Comparison of ENCODE assay signal across 22 cellular contexts in the genomic region with DNA sequence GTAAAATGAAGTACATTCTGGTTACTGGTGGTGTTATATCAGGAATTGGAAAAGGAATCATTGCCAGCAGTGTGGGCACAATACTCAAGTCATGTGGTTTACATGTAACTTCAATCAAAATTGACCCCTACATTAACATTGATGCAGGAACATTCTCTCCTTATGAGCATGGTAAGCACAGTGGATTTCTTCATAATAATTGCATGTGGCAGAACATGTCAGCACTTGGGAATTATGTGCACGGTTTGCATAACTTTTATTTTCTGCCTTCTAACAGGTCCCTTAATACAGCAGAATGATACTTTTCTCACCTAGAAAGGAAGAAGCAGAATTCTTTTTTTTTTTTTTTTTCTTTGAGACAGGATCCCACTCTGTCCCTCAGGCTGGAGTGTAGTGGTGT. TPM values are rescaled to one million over a fixed set of nuclear protein-coding genes. Genes with fewer than 3 reads are reported as not detected.
DNase-seq lines count a peak whose midpoint lies in the region; ATAC-seq and TF ChIP-seq lines count a peak whose summit lies in the region.
"Had no signal": no experiment of that assay in that cellular context is flagged by ENCODE, and none has a peak within 500 bp of the region (broad histone marks: within the 10 kb centered on the region; RNA-seq: fewer than 3 reads in every experiment).

No MANE protein-coding gene starts in this region.

- TF ChIP-seq CTCF in suprapubic skin (IDR thresholded peaks at IDR 0.05), result no peak

- H3K27ac ChIP-seq in suprapubic skin, result peak overlapping the region; percentile 60
- H3K27ac ChIP-seq: cardiac muscle cell, foreskin keratinocyte had no signal

- no peak for TF ChIP-seq EP300 in suprapubic skin (IDR thresholded peaks at IDR 0.05)

- peaks cover 65% of the 10 kb centered on the region for H3K4me1 Mint-ChIP-seq in activated CD4-positive, alpha-beta T cell treated with anti-CD3 and anti-CD28 coated beads for 36 hours

- H3K27ac Mint-ChIP-seq in activated CD4-positive, alpha-beta T cell treated with anti-CD3 and anti-CD28 coated beads for 36 hours, result peak overlapping the region; percentile 79

- no peaks in the 10 kb centered on the region for H3K9me3 ChIP-seq in suprapubic skin

- H3K27me3 ChIP-seq in suprapubic skin, result no peaks in the 10 kb centered on the region
- H3K27me3 ChIP-seq: cardiac muscle cell, foreskin keratinocyte had no signal

- POLR2A ChIA-PET in activated CD4-positive, alpha-beta T cell treated with anti-CD3 and anti-CD28 coated beads for 36 hours (lab: Charles Lee), result interaction anchor here (0.6 kb wide), 1 partner anchor 17 kb away, joined by 3 read pairs; no protein-coding TSS in a partner anchor

- no peak for ATAC-seq in activated CD4-positive, alpha-beta T cell treated with anti-CD3 and anti-CD28 coated beads for 36 hours
- ATAC-seq in SK-N-SH treated with all-trans-retinoic acid at 6 μM for 48 hours (peak; percentile 3; the same call in 1 of the 3 replicates), GM19467 (IDR thresholded peaks at IDR 0.05; ENCODE audit: unreplicated experiment) (no peak), HG03159 (IDR thresholded peaks at IDR 0.05; ENCODE audit: unreplicated experiment) (no peak)
- ATAC-seq: foreskin keratinocyte, left ventricle myocardium superior had no signal

- no peak for TF ChIP-seq POLR2A in suprapubic skin (IDR thresholded peaks at IDR 0.05)

- H3K4me3 Mint-ChIP-seq in activated CD4-positive, alpha-beta T cell treated with anti-CD3 and anti-CD28 coated beads for 36 hours, result peak overlapping the region; percentile 18
- H3K4me3 Mint-ChIP-seq: CD4-positive, alpha-beta memory T cell had no signal

- H3K36me3 Mint-ChIP-seq in activated CD4-positive, alpha-beta T cell treated with anti-CD3 and anti-CD28 coated beads for 36 hours (ENCODE audit: low read depth), result peaks cover 76% of the 10 kb centered on the region

- intact Hi-C loops in activated CD4-positive, alpha-beta T cell treated with anti-CD3 and anti-CD28 coated beads for 36 hours (cut with DNase I, micrococcal nuclease), result loop anchor here (5.0 kb wide), 6 partner anchors 34 to 1474 kb away; a partner anchor contains a TSS

- CTCF ChIA-PET in activated CD4-positive, alpha-beta T cell treated with anti-CD3 and anti-CD28 coated beads for 36 hours (lab: Charles Lee), result interaction anchor here (4.0 kb wide), 1 partner anchor 20 kb away, joined by 22 read pairs; no protein-coding TSS in a partner anchor

- H3K27me3 Mint-ChIP-seq in activated CD4-positive, alpha-beta T cell treated with anti-CD3 and anti-CD28 coated beads for 36 hours, result no peaks in the 10 kb centered on the region
- H3K27me3 Mint-ChIP-seq: CD4-positive, alpha-beta memory T cell had no signal

- DNase-seq in activated CD4-positive, alpha-beta T cell treated with anti-CD3 and anti-CD28 coated beads for 36 hours, result no peak
- no peak for DNase-seq in activated CD4-positive, alpha-beta T cell treated with anti-CD3 and anti-CD28 coated beads for 48 hours
- peak; percentile 32 for DNase-seq in fibroblast of gingiva (ENCODE audit: low read depth)
- DNase-seq in suprapubic skin (ENCODE audit: low spot score in 2 of 2), result no peak
- DNase-seq in NCI-H524 treated with DMSO at 0.1 percent for 48 hours (lab: John Stamatoyannopoulos, UW), result no peak
- DNase-seq: 8988T; activated CD4-positive, alpha-beta T cell treated with anti-CD3 and anti-CD28 coated beads, Interleukin-2, amount 50 U/mL, for 4 hours; activated gamma-delta T cell; CD4-positive, alpha-beta memory T cell; effector memory CD4-positive, alpha-beta T cell; Kasumi-1; left ventricle myocardium superior; NCI-H1417 treated with DMSO at 0.1 percent for 48 hours; NCI-H226; posterior cingulate gyrus; SHP77 treated with DMSO at 0.1 percent for 48 hours had no signal

- no peaks in the 10 kb centered on the region for H3K9me3 Mint-ChIP-seq in activated CD4-positive, alpha-beta T cell treated with anti-CD3 and anti-CD28 coated beads for 36 hours (ENCODE audit: low read depth)
- H3K9me3 Mint-ChIP-seq: CD4-positive, alpha-beta memory T cell had no signal

- WGBS in suprapubic skin, result 58% methylated on average over 1 of the region's 1 CpG

- H3K4me3 ChIP-seq in suprapubic skin, result no peak overlapping the region
- H3K4me3 ChIP-seq: cardiac muscle cell had no signal

- H3K4me1 ChIP-seq in suprapubic skin, result peaks cover 47% of the 10 kb centered on the region

- peaks cover 39% of the 10 kb centered on the region for H3K36me3 ChIP-seq in suprapubic skin

TF ChIP-seq in SK-N-SH treated with all-trans-retinoic acid at 6 μM for 48 hours, 23 proteins besides CTCF, POLR2A, EP300 and RAD21:
- TF ChIP-seq TOX (CRISPR knock-in tag; IDR thresholded peaks at IDR 0.05; ENCODE audit: borderline replicate concordance) (0 out of 2 replicates have a peak, but pooled peaks have one; percentile 45), TCF4 (CRISPR knock-in tag; IDR thresholded peaks at IDR 0.05; ENCODE audit: borderline replicate concordance) (no peak)

RNA-seq across cellular contexts. Expression of a gene that starts 3.8 kb away (rescaled TPM):
- 100 to 1,000 TPM in 1 of 2 experiments, 10 to 100 TPM in 1; 89.5 to 106 TPM for total RNA-seq in activated CD4-positive, alpha-beta T cell treated with anti-CD3 and anti-CD28 coated beads for 36 hours
- total RNA-seq in suprapubic skin, result 10 to 100 TPM; 15.9 to 23.6 (median 20.0) TPM

RNA-seq across cellular contexts. Expression of a gene that starts 38.2 kb away (rescaled TPM):
- under 1 TPM; 0.14 TPM for total RNA-seq in activated CD4-positive, alpha-beta T cell treated with anti-CD3 and anti-CD28 coated beads for 36 hours
- total RNA-seq in suprapubic skin, result under 1 TPM in 3 of 4 donors, not detected in 1; 0.42 to 0.97 (median 0.60) TPM
- total RNA-seq: Daoy had no signal
